ENCODE assay signal across 1 cellular context in genomic region chr5:151739395-151739794, GRCh38.
TF ChIP-seq lines count a peak whose summit lies in the region.

No MANE protein-coding gene starts in this region.

TF ChIP-seq in GM12878, 131 proteins besides CTCF, POLR2A, EP300 and RAD21:
- TF ChIP-seq NFIC (IDR thresholded peaks at IDR 0.05; ENCODE audit: low read depth, low read length) (no peak), YBX1 (IDR thresholded peaks at IDR 0.05) (no peak)
